17 cellular contexts compared by ENCODE assay signal in genomic region chr3:15803913-15804312, GRCh38. TPM values are rescaled to one million over a fixed set of nuclear protein-coding genes. Genes with fewer than 3 reads are reported as not detected.
DNase-seq lines count a peak whose midpoint lies in the region; ATAC-seq, FAIRE-seq and TF ChIP-seq lines count a peak whose summit lies in the region.
"Had no signal": no experiment of that assay in that cellular context is flagged by ENCODE, and none has a peak within 500 bp of the region (broad histone marks: within the 10 kb centered on the region; RNA-seq: fewer than 3 reads in every experiment).

No MANE protein-coding gene starts in this region.

- POLR2A ChIA-PET in PC-3 (lab: Charles Lee; ENCODE audit: unreplicated experiment), result no interaction called here
- POLR2A ChIA-PET in K562 (lab: Yijun Ruan, JAX), result no interaction called here
- POLR2A ChIA-PET in GM10248 (lab: Yijun Ruan, JAX), result no interaction called here

- no peak for FAIRE-seq in K562 (lab: Jason Lieb, UNC)

- H2AFZ ChIP-seq in PC-3 (ENCODE audit: low read length), result no peak overlapping the region
- no peak overlapping the region for H2AFZ ChIP-seq in K562 (ENCODE audit: low read depth, low read length)
- H2AFZ ChIP-seq: GM23338 had no signal

- H3K4me1 ChIP-seq in PC-3 (ENCODE audit: insufficient read depth, low read length) (peaks cover 49% of the 10 kb centered on the region), K562 (replicated peaks in 1 of 2; ENCODE audit: control insufficient read depth in 2 of 2, insufficient read depth in 2 of 2, low read length in 2 of 2) (peaks cover 4 to 45% of the 10 kb centered on the region in 2 experiments; a peak in 4 of 5 replicates), vagina (peaks cover 18% of the 10 kb centered on the region)

- H3K4me3 Mint-ChIP-seq in activated CD8-positive, alpha-beta memory T cell treated with anti-CD3 and anti-CD28 coated beads, Interleukin-2, amount 10 ng/mL, durations not matched to agents 7 days and 5 days, result no peak overlapping the region
- H3K4me3 Mint-ChIP-seq: GM23338 had no signal

- H3K9ac ChIP-seq in PC-3 (ENCODE audit: low read length), result no peak overlapping the region
- peak overlapping the region in 1 of 2 experiments; percentile 53; a peak in 1 of 4 replicates for H3K9ac ChIP-seq in K562 (ENCODE audit: insufficient read depth in 1 of 2, low read depth in 2 of 2, low read length in 2 of 2)

- no peak for TF ChIP-seq RAD21 in K562 (CRISPR knock-in tag; conservative IDR thresholded peaks at IDR 0.05 in 1 of 2, IDR thresholded peaks at IDR 0.05 in 1 of 2)

- no peaks in the 10 kb centered on the region for H3K9me1 ChIP-seq in K562 (ENCODE audit: control insufficient read depth, insufficient read depth, low read length)

- BruUV-seq in PC-3 (replicated peaks; lab: Mats Ljungman, UMichigan) (no TSS peak), K562 (replicated peaks; lab: Mats Ljungman, UMichigan) (no TSS peak)

- CTCF ChIA-PET in activated CD8-positive, alpha-beta memory T cell treated with anti-CD3 and anti-CD28 coated beads, Interleukin-2, amount 10 ng/mL, durations not matched to agents 7 days and 5 days (lab: Charles Lee), result no interaction called here
- CTCF ChIA-PET in PC-3 (lab: Charles Lee), result no interaction called here
- CTCF ChIA-PET in K562 (lab: Yijun Ruan, JAX; ENCODE audit: low intra/inter-chr PET ratio), result no interaction called here
- CTCF ChIA-PET in GM10248 (lab: Yijun Ruan, JAX), result interaction anchor here (3.2 kb wide), 1 partner anchor 8 kb away, joined by 15 read pairs; no protein-coding TSS in a partner anchor

- in situ Hi-C loops in K562 (cut with MboI), result no loop called here

- H3K9me3 ChIP-seq in PC-3 (ENCODE audit: low read length) (no peaks in the 10 kb centered on the region), K562 (replicated peaks; ENCODE audit: control insufficient read depth, insufficient read depth, low read depth, low read length) (no peaks in the 10 kb centered on the region), vagina (no peaks in the 10 kb centered on the region)
- H3K9me3 ChIP-seq: SJSA1 had no signal

- DNase-seq in activated CD8-positive, alpha-beta memory T cell treated with anti-CD3 and anti-CD28 coated beads, Interleukin-2, amount 10 ng/mL, durations not matched to agents 7 days and 5 days, result no peak
- no peak for DNase-seq in activated CD8-positive, alpha-beta memory T cell treated with anti-CD3 and anti-CD28 coated beads, Interleukin-2, amount 50 U/mL, for 48 hours
- DNase-seq in PC-3, result peak; percentile 59
- DNase-seq in K562 (ENCODE audit: extremely low read depth in 1 of 4, low spot score in 3 of 4), result no peak
- DNase-seq in GM10248 (ENCODE audit: extremely low spot score), result no peak
- DNase-seq in left colon, result no peak
- no peak for DNase-seq in vagina (ENCODE audit: extremely low spot score in 2 of 2)
- DNase-seq: C1 segment of cervical spinal cord, DMS 273 treated with DMSO at 0.1 percent for 48 hours, GDM1, NCI-H1417 treated with DMSO at 0.1 percent for 48 hours, NCI-H1930, NCI-H69 had no signal

- H3K4me1 Mint-ChIP-seq in activated CD8-positive, alpha-beta memory T cell treated with anti-CD3 and anti-CD28 coated beads, Interleukin-2, amount 10 ng/mL, durations not matched to agents 7 days and 5 days, result peaks cover 76% of the 10 kb centered on the region

- no peaks in the 10 kb centered on the region for H3K9me2 ChIP-seq in PC-3 (replicated peaks; ENCODE audit: low read length)

- H3K9me3 Mint-ChIP-seq in activated CD8-positive, alpha-beta memory T cell treated with anti-CD3 and anti-CD28 coated beads, Interleukin-2, amount 10 ng/mL, durations not matched to agents 7 days and 5 days (ENCODE audit: low read depth), result peaks cover 5% of the 10 kb centered on the region
- H3K9me3 Mint-ChIP-seq: GM23338 had no signal

- H3K79me2 ChIP-seq in PC-3 (ENCODE audit: low read length) (peaks cover 87% of the 10 kb centered on the region), K562 (ENCODE audit: control insufficient read depth, insufficient read depth, low read length) (peaks cover 83% of the 10 kb centered on the region)

- H3K27me3 ChIP-seq in PC-3 (ENCODE audit: low read length) (no peaks in the 10 kb centered on the region), K562 (ENCODE audit: control insufficient read depth in 2 of 2, insufficient read depth in 2 of 2, low read length in 2 of 2) (no peaks in the 10 kb centered on the region), vagina (no peaks in the 10 kb centered on the region)
- H3K27me3 ChIP-seq: SJSA1 had no signal

- TF ChIP-seq POLR2A in K562 (conservative IDR thresholded peaks at IDR 0.05) (no peak), vagina (IDR thresholded peaks at IDR 0.05) (no peak)

- TF ChIP-seq EP300 in K562 (IDR thresholded peaks at IDR 0.05; ENCODE audit: low read length), result no peak

- H3K27ac Mint-ChIP-seq in activated CD8-positive, alpha-beta memory T cell treated with anti-CD3 and anti-CD28 coated beads, Interleukin-2, amount 10 ng/mL, durations not matched to agents 7 days and 5 days, result peak overlapping the region; percentile 82
- H3K27ac Mint-ChIP-seq: GM23338 had no signal

- ATAC-seq in activated CD8-positive, alpha-beta memory T cell treated with anti-CD3 and anti-CD28 coated beads, Interleukin-2, amount 10 ng/mL, durations not matched to agents 7 days and 5 days, result no peak
- ATAC-seq in PC-3 (peak; percentile 73), K562 (peak; percentile 40), HG02938 (IDR thresholded peaks at IDR 0.05; ENCODE audit: unreplicated experiment) (no peak), left colon (no peak)
- ATAC-seq: GM23338, HCT116 had no signal

- intact Hi-C loops in PC-3 (cut with micrococcal nuclease), result loop anchor here (2.0 kb wide), 1 partner anchor 111 kb away; no protein-coding TSS in a partner anchor
- intact Hi-C loops in K562 (cut with micrococcal nuclease), result no loop called here
- intact Hi-C loops in left colon (cut with DNase I, micrococcal nuclease), result no loop called here
- intact Hi-C loops in vagina (cut with DNase I), result no loop called here

- H3K27ac ChIP-seq in PC-3 (ENCODE audit: low read length), result peak overlapping the region; percentile 75
- peak overlapping the region; percentile 80; the same call in 2 of the 3 replicates for H3K27ac ChIP-seq in K562 (ENCODE audit: extremely low read depth, low read depth, low read length)
- H3K27ac ChIP-seq in vagina, result no peak overlapping the region
- H3K27ac ChIP-seq: SJSA1 had no signal

- H3K36me3 Mint-ChIP-seq in activated CD8-positive, alpha-beta memory T cell treated with anti-CD3 and anti-CD28 coated beads, Interleukin-2, amount 10 ng/mL, durations not matched to agents 7 days and 5 days, result peaks cover 36% of the 10 kb centered on the region

- TF ChIP-seq CTCF in PC-3 (conservative IDR thresholded peaks at IDR 0.05; ENCODE audit: low read depth, low read length) (no peak), K562 (IDR thresholded peaks at IDR 0.05 in 2 of 3, conservative IDR thresholded peaks at IDR 0.05 in 1 of 3; ENCODE audit: insufficient read depth in 2 of 3, low read depth in 1 of 3, low read length in 3 of 3) (no peak), GM10248 (IDR thresholded peaks at IDR 0.05; ENCODE audit: control extremely low read depth, extremely low read depth, low read depth, missing control alignments) (no peak), vagina (IDR thresholded peaks at IDR 0.05) (no peak)

- no peaks in the 10 kb centered on the region for H3K27me3 Mint-ChIP-seq in activated CD8-positive, alpha-beta memory T cell treated with anti-CD3 and anti-CD28 coated beads, Interleukin-2, amount 10 ng/mL, durations not matched to agents 7 days and 5 days

- no peaks in the 10 kb centered on the region for H3K36me3 ChIP-seq in PC-3 (ENCODE audit: low read depth, low read length)
- no peaks in the 10 kb centered on the region for H3K36me3 ChIP-seq in K562 (ENCODE audit: control insufficient read depth, insufficient read depth, low read length)
- H3K36me3 ChIP-seq in vagina, result no peaks in the 10 kb centered on the region
- H3K36me3 ChIP-seq: SJSA1 had no signal

- H3F3A ChIP-seq in PC-3 (ENCODE audit: low read length, unreplicated experiment), result no peaks in the 10 kb centered on the region

- H3K4me3 ChIP-seq in PC-3 (ENCODE audit: low read length), result no peak overlapping the region
- no peak overlapping the region for H3K4me3 ChIP-seq in K562
- no peak overlapping the region for H3K4me3 ChIP-seq in vagina
- H3K4me3 ChIP-seq: GM23338, SJSA1 had no signal

- no peaks in the 10 kb centered on the region for H4K20me1 ChIP-seq in PC-3 (ENCODE audit: low read length)
- no peaks in the 10 kb centered on the region for H4K20me1 ChIP-seq in K562 (replicated peaks; ENCODE audit: control insufficient read depth, insufficient read depth, low read length)

- 17% methylated on average over 2 of the region's 2 CpGs for WGBS in K562 (ENCODE audit: insufficient coverage, low coverage, missing lambda C conversion rate)

- H3K4me2 ChIP-seq in PC-3 (ENCODE audit: low read length), result peak overlapping the region; percentile 39
- H3K4me2 ChIP-seq in K562 (ENCODE audit: insufficient read depth, low read length), result no peak overlapping the region
- H3K4me2 ChIP-seq: GM23338 had no signal

TF ChIP-seq in K562, 482 proteins besides CTCF, POLR2A, EP300 and RAD21 (continues in another document):
- no peak for TF ChIP-seq NFIC (IDR thresholded peaks at IDR 0.05)
- no peak for TF ChIP-seq CEBPG (CRISPR knock-in tag; IDR thresholded peaks at IDR 0.05)
- TF ChIP-seq CEBPG (tag; conservative IDR thresholded peaks at IDR 0.05 in 1 of 2, IDR thresholded peaks at IDR 0.05 in 1 of 2), result 0 out of 4 replicates have a peak, but pooled peaks have one; percentile 11 to 30

RNA-seq across cellular contexts. Expression of gene ANKRD28, which starts 6.1 kb away (rescaled TPM):
- total RNA-seq in activated CD8-positive, alpha-beta memory T cell treated with anti-CD3 and anti-CD28 coated beads, Interleukin-2, amount 10 ng/mL, durations not matched to agents 7 days and 5 days, result 10 to 100 TPM; 56.3 to 73.6 TPM
- 52.1 and 53.0 TPM in 2 replicates for total RNA-seq in PC-3 (2014; rRNA removed)
- 112 and 305 TPM in 2 replicates for total RNA-seq in K562 (2011; cell fraction: chromatin; rRNA removed; ENCODE audit: low replicate concordance)
- total RNA-seq in K562 (2011; cell fraction: nucleolus; rRNA removed), result 35.9 and 58.7 TPM in 2 replicates
- 85.0 and 104 TPM in 2 replicates for total RNA-seq in K562 (2011; cell fraction: nucleoplasm; rRNA removed)
- total RNA-seq in K562 (2014; rRNA removed), result 33.6 and 38.6 TPM in 2 replicates
- 48.6 and 57.4 TPM in 2 replicates for total RNA-seq in K562 (2014; rRNA removed; fragmentation: Illumina TruSeq; extraction: Trizol)
- 52.9 and 56.4 TPM in 2 replicates for total RNA-seq in K562 (2015; rRNA removed; fragmentation: Illumina TruSeq; extraction: Trizol)
- 48.6 and 53.0 TPM in 2 replicates for total RNA-seq in K562 (2021)
- polyA plus RNA-seq in K562 (2011; rRNA removed), result 66.0 and 71.7 TPM in 2 replicates
- 25.2 and 40.6 TPM in 2 replicates for polyA plus RNA-seq in K562 (2011; cell fraction: cytosol; rRNA removed)
- 61.1 and 103 TPM in 2 replicates for polyA plus RNA-seq in K562 (2011; cell fraction: nucleus; rRNA removed)
- 31.5 and 33.0 TPM in 2 replicates for polyA plus RNA-seq in K562 (2012)
- polyA plus RNA-seq in K562 (2014; fragmentation: Illumina TruSeq; extraction: Trizol), result 36.7 and 42.4 TPM in 2 replicates
- 10 to 100 TPM; 11.7 to 13.4 TPM for polyA plus RNA-seq in K562 (2014; fragmentation: Nextera tagmentation; extraction: Ambion mirVana)
- 25.0 and 29.3 TPM in 2 replicates for polyA plus RNA-seq in K562 (2014; rRNA removed)
- 187 and 268 TPM in 2 replicates for polyA minus RNA-seq in K562 (2011; rRNA and poly(A)+ RNA removed)
- polyA minus RNA-seq in K562 (2011; cell fraction: cytosol; rRNA and poly(A)+ RNA removed), result 44.7 and 62.7 TPM in 2 replicates
- polyA minus RNA-seq in K562 (2011; cell fraction: nucleus; rRNA and poly(A)+ RNA removed), result 57.1 and 160 TPM in 2 replicates
- 10 to 100 TPM; 47.0 to 49.8 TPM for total RNA-seq in left colon
- total RNA-seq in vagina, result 48.6 TPM

Comparison
In these comparisons a context has a peak if more than half of its experiments do, and no peak if none do; other contexts are left out.
1. ATAC-seq: peak in PC-3 (single experiment) and K562 (single experiment); none in activated CD8-positive, alpha-beta memory T cell treated with anti-CD3 and anti-CD28 coated beads, Interleukin-2, amount 10 ng/mL, durations not matched to agents 7 days and 5 days (single experiment), HG02938 (single experiment) and left colon (single experiment).